8 cellular contexts compared by ENCODE assay signal in genomic region chr6:27545271-27546046, GRCh38.
DNase-seq lines count a peak whose midpoint lies in the region; ATAC-seq and TF ChIP-seq lines count a peak whose summit lies in the region.

No MANE protein-coding gene starts in this region.

- DNase-seq in activated T-helper 1 cell treated with anti-CD3 and anti-CD28 coated beads, Interleukin-12 subunit alpha, Interleukin-12 subunit beta, Interleukin-2, Interleukin-4 antibody, amounts not matched to agents 30 ng/mL and 10 ng/mL and 1 ng/mL, durations not matched to agents 14 hours and 24 hours and 36 hours (ENCODE audit: low spot score) = peak; percentile 10
- peak; percentile 93 for DNase-seq in kidney tubule cell (ENCODE audit: low spot score)
- no peak for DNase-seq in ovary
- no peak for DNase-seq in left colon

- TF ChIP-seq POLR2A in ovary (IDR thresholded peaks at IDR 0.05) = no peak

- WGBS in ovary, 3 donors = 5 to 7% (median 6%) methylated on average over 32 of the region's 32 CpGs

- H3K27me3 Mint-ChIP-seq in activated T-helper 1 cell treated with anti-CD3 and anti-CD28 coated beads, Interleukin-12 subunit alpha, Interleukin-12 subunit beta, Interleukin-2, Interleukin-4 antibody, amounts not matched to agents 30 ng/mL and 10 ng/mL and 1 ng/mL, durations not matched to agents 14 hours and 24 hours and 36 hours (ENCODE audit: insufficient read depth) = peaks cover 86% of the 10 kb centered on the region

- H3K9me3 ChIP-seq in ES-I3 (ENCODE audit: control insufficient read depth, insufficient read depth, low read length) (no peaks in the 10 kb centered on the region), ovary (peaks cover 0 to 4% of the 10 kb centered on the region in 2 donors)

- H3K27ac Mint-ChIP-seq in activated T-helper 1 cell treated with anti-CD3 and anti-CD28 coated beads, Interleukin-12 subunit alpha, Interleukin-12 subunit beta, Interleukin-2, Interleukin-4 antibody, amounts not matched to agents 30 ng/mL and 10 ng/mL and 1 ng/mL, durations not matched to agents 14 hours and 24 hours and 36 hours = no peak overlapping the region

- H3K36me3 ChIP-seq in ES-I3 (ENCODE audit: insufficient read depth, low read length) (no peaks in the 10 kb centered on the region), ovary (no peaks in the 10 kb centered on the region)

- peak overlapping the region; percentile 78 for H3K9ac ChIP-seq in ES-I3 (ENCODE audit: low read depth, low read length)

- ATAC-seq in HG03097 (IDR thresholded peaks at IDR 0.05; ENCODE audit: low FRiP score, unreplicated experiment) = peak; percentile 50
- no peak for ATAC-seq in HG03108 (IDR thresholded peaks at IDR 0.05; ENCODE audit: unreplicated experiment)
- no peak for ATAC-seq in left colon
- ATAC-seq in GM18520 (IDR thresholded peaks at IDR 0.05; ENCODE audit: unreplicated experiment) = no peak

- H3K36me3 Mint-ChIP-seq in activated T-helper 1 cell treated with anti-CD3 and anti-CD28 coated beads, Interleukin-12 subunit alpha, Interleukin-12 subunit beta, Interleukin-2, Interleukin-4 antibody, amounts not matched to agents 30 ng/mL and 10 ng/mL and 1 ng/mL, durations not matched to agents 14 hours and 24 hours and 36 hours (ENCODE audit: low read depth) = no peaks in the 10 kb centered on the region

- H3K4me3 ChIP-seq in ovary = no peak overlapping the region

- no peaks in the 10 kb centered on the region for H3K4me1 ChIP-seq in ES-I3 (ENCODE audit: insufficient read depth, low read length)
- no peaks in the 10 kb centered on the region for H3K4me1 ChIP-seq in ovary (ENCODE audit: insufficient read depth)

- no peak overlapping the region for H3K27ac ChIP-seq in ovary

- TF ChIP-seq EP300 in ovary (IDR thresholded peaks at IDR 0.05) = no peak

- H3K4me3 Mint-ChIP-seq in activated T-helper 1 cell treated with anti-CD3 and anti-CD28 coated beads, Interleukin-12 subunit alpha, Interleukin-12 subunit beta, Interleukin-2, Interleukin-4 antibody, amounts not matched to agents 30 ng/mL and 10 ng/mL and 1 ng/mL, durations not matched to agents 14 hours and 24 hours and 36 hours = peak overlapping the region; percentile 77

- intact Hi-C loops in activated T-helper 1 cell treated with anti-CD3 and anti-CD28 coated beads, Interleukin-12 subunit alpha, Interleukin-12 subunit beta, Interleukin-2, Interleukin-4 antibody, amounts not matched to agents 30 ng/mL and 10 ng/mL and 1 ng/mL, durations not matched to agents 14 hours and 24 hours and 36 hours (cut with micrococcal nuclease) = loop anchor here (2.0 kb wide), 1 partner anchor 13 kb away; no protein-coding TSS in a partner anchor
- intact Hi-C loops in ovary (cut with DNase I) (no loop called here), left colon (cut with DNase I, micrococcal nuclease) (no loop called here)

- TF ChIP-seq CTCF in ovary (IDR thresholded peaks at IDR 0.05) = no peak

- peaks cover 18% of the 10 kb centered on the region for H3K9me3 Mint-ChIP-seq in activated T-helper 1 cell treated with anti-CD3 and anti-CD28 coated beads, Interleukin-12 subunit alpha, Interleukin-12 subunit beta, Interleukin-2, Interleukin-4 antibody, amounts not matched to agents 30 ng/mL and 10 ng/mL and 1 ng/mL, durations not matched to agents 14 hours and 24 hours and 36 hours

- H3K27me3 ChIP-seq in ovary = no peaks in the 10 kb centered on the region

- H3K4me1 Mint-ChIP-seq in activated T-helper 1 cell treated with anti-CD3 and anti-CD28 coated beads, Interleukin-12 subunit alpha, Interleukin-12 subunit beta, Interleukin-2, Interleukin-4 antibody, amounts not matched to agents 30 ng/mL and 10 ng/mL and 1 ng/mL, durations not matched to agents 14 hours and 24 hours and 36 hours (ENCODE audit: low read depth) = peaks cover 27% of the 10 kb centered on the region

Comparison
In these comparisons a context has a peak if more than half of its experiments do, and no peak if none do; other contexts are left out.
1. DNase-seq: peak in activated T-helper 1 cell treated with anti-CD3 and anti-CD28 coated beads, Interleukin-12 subunit alpha, Interleukin-12 subunit beta, Interleukin-2, Interleukin-4 antibody, amounts not matched to agents 30 ng/mL and 10 ng/mL and 1 ng/mL, durations not matched to agents 14 hours and 24 hours and 36 hours (single experiment) and kidney tubule cell (single experiment); none in ovary (0 of 5) and left colon (0 of 2).